9 cellular contexts compared by ENCODE assay signal in genomic region chr1:100131623-100132022, GRCh38. TPM values are rescaled to one million over a fixed set of nuclear protein-coding genes. Genes with fewer than 3 reads are reported as not detected.
DNase-seq lines count a peak whose midpoint lies in the region; ATAC-seq, FAIRE-seq and TF ChIP-seq lines count a peak whose summit lies in the region.
"Had no signal": no experiment of that assay in that cellular context is flagged by ENCODE, and none has a peak within 500 bp of the region (broad histone marks: within the 10 kb centered on the region; RNA-seq: fewer than 3 reads in every experiment).

No MANE protein-coding gene starts in this region.

- peak overlapping the region; percentile 98 for H3K4me3 Mint-ChIP-seq in osteocyte (ENCODE audit: unreplicated experiment)

- H3K4me1 ChIP-seq in H1 (replicated peaks in 1 of 4; ENCODE audit: control insufficient read depth in 3 of 4, insufficient read depth in 4 of 4, low read length in 3 of 4), result peaks cover 0 to 5% (median 0%) of the 10 kb centered on the region in 4 experiments; a peak in 2 of 7 replicates

- H3K79me2 ChIP-seq in H1 (ENCODE audit: control insufficient read depth in 1 of 2, insufficient read depth in 2 of 2, low read length in 2 of 2), result peaks cover 9 to 73% of the 10 kb centered on the region in 2 experiments

- H4K8ac ChIP-seq in H1 (ENCODE audit: extremely low read depth, insufficient read depth, low read length), result no peak overlapping the region

- H3K27me3 Mint-ChIP-seq in osteocyte (ENCODE audit: unreplicated experiment), result no peaks in the 10 kb centered on the region

- H2BK20ac ChIP-seq in H1 (ENCODE audit: low read length), result no peak overlapping the region

- CTCF ChIA-PET in H1 (lab: Charles Lee; ENCODE audit: partially characterized antibody), result no interaction called here

- H3K9me3 ChIP-seq in H1 (ENCODE audit: insufficient read depth in 2 of 2, low read depth in 1 of 2, low read length in 1 of 2), result no peaks in the 10 kb centered on the region
- H3K9me3 ChIP-seq: upper lobe of right lung had no signal

- H2BK120ac ChIP-seq in H1 (replicated peaks; ENCODE audit: low read depth, low read length), result no peak overlapping the region

- TF ChIP-seq POLR2A in NB4 (IDR thresholded peaks at IDR 0.05; ENCODE audit: extremely low read depth, insufficient read length) (no peak), H1 (IDR thresholded peaks at IDR 0.05; ENCODE audit: control extremely low read depth in 1 of 2, low read depth in 2 of 2, low read length in 2 of 2) (no peak)

- no peak overlapping the region for H4K91ac ChIP-seq in H1 (replicated peaks; ENCODE audit: insufficient read length, low read length)

- no peak overlapping the region for H4K5ac ChIP-seq in H1 (ENCODE audit: insufficient read length, low read depth, low read length)

- H3K9ac ChIP-seq in H1 (replicated peaks in 1 of 4; ENCODE audit: extremely low read depth in 1 of 4, low read depth in 3 of 4, low read length in 3 of 4), result peak overlapping the region in 2 of 4 experiments; percentile 61 to 89; a peak in 2 of 7 replicates

- no peaks in the 10 kb centered on the region for H3K23me2 ChIP-seq in H1 (ENCODE audit: low read depth, low read length)

- no peak overlapping the region for H2AFZ ChIP-seq in H1 (ENCODE audit: low read length)

- DNase-seq in GM12865 (ENCODE audit: low read depth) (no peak), NB4 (ENCODE audit: low read depth) (no peak), H1 (ENCODE audit: low read depth in 1 of 2, low spot score in 2 of 2) (no peak), osteocyte (ENCODE audit: extremely low spot score, unreplicated experiment) (no peak), NCI-H1694 (lab: John Stamatoyannopoulos, UW) (no peak)
- DNase-seq: cortex of kidney, upper lobe of right lung had no signal

- peaks cover 2% of the 10 kb centered on the region; the same call in 1 of the 2 replicates for H3K79me1 ChIP-seq in H1 (ENCODE audit: low read depth, low read length)

- ATAC-seq in GM19351 (IDR thresholded peaks at IDR 0.05; ENCODE audit: unreplicated experiment) (no peak), HG03432 (IDR thresholded peaks at IDR 0.05; ENCODE audit: unreplicated experiment) (no peak)

- TF ChIP-seq CTCF in GM12865 (IDR thresholded peaks at IDR 0.05; ENCODE audit: insufficient read depth, low read depth, low read length, missing control alignments) (no peak), NB4 (IDR thresholded peaks at IDR 0.05; ENCODE audit: low read depth, low read length) (no peak), H1 (IDR thresholded peaks at IDR 0.05; ENCODE audit: control extremely low read depth in 1 of 3, insufficient read depth in 1 of 3, low read depth in 1 of 3, low read length in 3 of 3) (no peak), osteocyte (IDR thresholded peaks at IDR 0.05) (no peak)

- no peak overlapping the region for H3K4ac ChIP-seq in H1 (replicated peaks; ENCODE audit: insufficient read length, low read depth, low read length)

- H3K4me2 ChIP-seq in H1 (ENCODE audit: insufficient read depth in 1 of 2, low read depth in 2 of 2, low read length in 2 of 2), result peak overlapping the region; percentile 62 to 67

- no peaks in the 10 kb centered on the region for H3K36me3 Mint-ChIP-seq in osteocyte (ENCODE audit: unreplicated experiment)

- no peaks in the 10 kb centered on the region for H3K36me3 ChIP-seq in H1 (ENCODE audit: control insufficient read depth in 2 of 4, insufficient read depth in 4 of 4, low read length in 3 of 4)
- H3K36me3 ChIP-seq: upper lobe of right lung had no signal

- no peak overlapping the region for H3K14ac ChIP-seq in H1 (ENCODE audit: insufficient read length)

- POLR2A ChIA-PET in H1 (lab: Charles Lee; ENCODE audit: partially characterized antibody), result no interaction called here

- H2BK12ac ChIP-seq in H1 (ENCODE audit: low read depth, low read length), result no peak overlapping the region

- no peak overlapping the region for H3K18ac ChIP-seq in H1 (ENCODE audit: extremely low read depth, low read length)

- 76% methylated on average over 8 of the region's 8 CpGs; no CpG with 5 or more reads in 1 of the 2 experiments for WGBS in H1 (ENCODE audit: extremely low coverage in 1 of 2, insufficient coverage in 1 of 2, insufficient read length in 1 of 2, insufficient replicate concordance in 2 of 2, low coverage in 1 of 2, low lambda C conversion rate in 2 of 2, missing lambda C conversion rate in 1 of 2), 2 experiments

- no peak overlapping the region for H2BK5ac ChIP-seq in H1 (ENCODE audit: low read depth, low read length)

- no peak overlapping the region for H3K56ac ChIP-seq in H1 (replicated peaks; ENCODE audit: insufficient read length, low read depth, low read length)

- peaks cover 0 to 7% of the 10 kb centered on the region in 2 experiments for H4K20me1 ChIP-seq in H1 (replicated peaks in 1 of 2; ENCODE audit: control insufficient read depth in 1 of 2, insufficient read depth in 2 of 2, low read length in 2 of 2)

- H2BK15ac ChIP-seq in H1 (ENCODE audit: low read length), result no peak overlapping the region

- H3K27ac ChIP-seq in H1 (ENCODE audit: low read depth, low read length), result no peak overlapping the region

- no peaks in the 10 kb centered on the region for H3K27me3 ChIP-seq in H1 (replicated peaks in 1 of 4; ENCODE audit: control insufficient read depth in 3 of 4, extremely low read depth in 1 of 4, insufficient read depth in 3 of 4, low read length in 3 of 4)
- H3K27me3 ChIP-seq: upper lobe of right lung had no signal

- no peak overlapping the region for H3K23ac ChIP-seq in H1 (ENCODE audit: insufficient read length)

- H3K4me3 ChIP-seq in GM12865 (ENCODE audit: low read depth, low read length) (peak overlapping the region; percentile 100), NB4 (ENCODE audit: low read depth, low read length) (peak overlapping the region; percentile 96), H1 (ENCODE audit: extremely low read depth in 1 of 4, insufficient read depth in 2 of 4, low read depth in 3 of 4, low read length in 4 of 4) (peak overlapping the region; percentile 79 to 96 (median 96))

- no peak overlapping the region for H2AK5ac ChIP-seq in H1 (ENCODE audit: low read depth, low read length)

- TF ChIP-seq RAD21 in H1 (IDR thresholded peaks at IDR 0.05 in 1 of 2, conservative IDR thresholded peaks at IDR 0.05 in 1 of 2; ENCODE audit: low read depth in 2 of 2, low read length in 2 of 2), result no peak

- no peak for TF ChIP-seq EP300 in H1 (IDR thresholded peaks at IDR 0.05; ENCODE audit: borderline replicate concordance in 1 of 2, low read depth in 2 of 2, low read length in 2 of 2)

- H3K9me3 Mint-ChIP-seq in osteocyte (ENCODE audit: unreplicated experiment), result no peaks in the 10 kb centered on the region

- peaks cover 29% of the 10 kb centered on the region for H3K4me1 Mint-ChIP-seq in osteocyte (ENCODE audit: unreplicated experiment)

- no peak overlapping the region for H3K27ac Mint-ChIP-seq in osteocyte (ENCODE audit: unreplicated experiment)

- FAIRE-seq in H1 (lab: Jason Lieb, UNC), result no peak

TF ChIP-seq in H1, 55 proteins besides CTCF, POLR2A, EP300 and RAD21 (continues in another document):
- TF ChIP-seq SP1 (IDR thresholded peaks at IDR 0.05; ENCODE audit: low read depth, low read length) (no peak), PHF8 (conservative IDR thresholded peaks at IDR 0.05; ENCODE audit: low read depth, low read length) (no peak), FOSL1 (IDR thresholded peaks at IDR 0.05; ENCODE audit: insufficient read depth, low read depth, low read length) (no peak), RBBP5 (IDR thresholded peaks at IDR 0.05; ENCODE audit: borderline replicate concordance, low read depth, low read length) (no peak), KDM1A (IDR thresholded peaks at IDR 0.05; ENCODE audit: borderline replicate concordance, low read length) (no peak)
- TF ChIP-seq, protein P1, sequence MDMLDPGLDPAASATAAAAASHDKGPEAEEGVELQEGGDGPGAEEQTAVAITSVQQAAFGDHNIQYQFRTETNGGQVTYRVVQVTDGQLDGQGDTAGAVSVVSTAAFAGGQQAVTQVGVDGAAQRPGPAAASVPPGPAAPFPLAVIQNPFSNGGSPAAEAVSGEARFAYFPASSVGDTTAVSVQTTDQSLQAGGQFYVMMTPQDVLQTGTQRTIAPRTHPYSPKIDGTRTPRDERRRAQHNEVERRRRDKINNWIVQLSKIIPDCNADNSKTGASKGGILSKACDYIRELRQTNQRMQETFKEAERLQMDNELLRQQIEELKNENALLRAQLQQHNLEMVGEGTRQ (IDR thresholded peaks at IDR 0.05; ENCODE audit: low read length), result no peak

RNA-seq across cellular contexts. Expression of gene SASS6, which starts 1.1 kb away (rescaled TPM):
- 13.1 and 13.8 TPM in 2 replicates for total RNA-seq in H1 (2021; fragmentation: NEBNext Ultra II Directional; extraction: Animal tissue kit (Norgen Biotek cat#: 25700))
- polyA plus RNA-seq in H1 (2011; rRNA removed), result 0.72 and 1.2 TPM in 2 replicates
- 2.4 TPM for polyA plus RNA-seq in H1 (2011; cell fraction: cytosol; rRNA removed)
- 1.2 TPM for polyA plus RNA-seq in H1 (2011; cell fraction: nucleus; rRNA removed)
- 3.7 to 9.3 TPM (median 4.4 TPM) in 4 replicates for polyA plus RNA-seq in H1 (2012, experiment 1 of 2)
- 0.51 TPM for polyA plus RNA-seq in H1 (2012, experiment 2 of 2)
- 10.0 TPM for polyA plus RNA-seq in H1 (2013, experiment 1 of 2)
- 9.6 TPM for polyA plus RNA-seq in H1 (2013, experiment 2 of 2)
- 1.5 and 3.6 TPM in 2 replicates for polyA minus RNA-seq in H1 (2011; rRNA and poly(A)+ RNA removed)
- 3.2 TPM for polyA minus RNA-seq in H1 (2011; cell fraction: cytosol; rRNA and poly(A)+ RNA removed)
- 6.0 TPM for polyA minus RNA-seq in H1 (2011; cell fraction: nucleus; rRNA and poly(A)+ RNA removed)
- 2.8 and 3.2 TPM in 2 replicates for total RNA-seq in osteocyte

RNA-seq across cellular contexts. Expression of gene TRMT13, which starts 1.3 kb away (rescaled TPM):
- total RNA-seq in H1 (2021; fragmentation: NEBNext Ultra II Directional; extraction: Animal tissue kit (Norgen Biotek cat#: 25700)), result 11.9 and 14.8 TPM in 2 replicates
- polyA plus RNA-seq in H1 (2011; rRNA removed), result 1.8 and 3.6 TPM in 2 replicates
- 7.0 TPM for polyA plus RNA-seq in H1 (2011; cell fraction: cytosol; rRNA removed)
- 3.2 TPM for polyA plus RNA-seq in H1 (2011; cell fraction: nucleus; rRNA removed)
- polyA plus RNA-seq in H1 (2012, experiment 1 of 2), result 5.6 to 12.3 TPM (median 6.1 TPM) in 4 replicates
- 0.83 TPM for polyA plus RNA-seq in H1 (2012, experiment 2 of 2)
- polyA plus RNA-seq in H1 (2013, experiment 1 of 2), result 13.3 TPM
- 9.9 TPM for polyA plus RNA-seq in H1 (2013, experiment 2 of 2)
- 2.3 and 5.6 TPM in 2 replicates for polyA minus RNA-seq in H1 (2011; rRNA and poly(A)+ RNA removed)
- polyA minus RNA-seq in H1 (2011; cell fraction: cytosol; rRNA and poly(A)+ RNA removed), result 5.4 TPM
- polyA minus RNA-seq in H1 (2011; cell fraction: nucleus; rRNA and poly(A)+ RNA removed), result 10.4 TPM
- 9.9 and 10.7 TPM in 2 replicates for total RNA-seq in osteocyte

RNA-seq across cellular contexts. Expression of gene LRRC39, which starts 46.4 kb away (rescaled TPM):
- 0.38 and 0.39 TPM in 2 replicates for total RNA-seq in H1 (2021; fragmentation: NEBNext Ultra II Directional; extraction: Animal tissue kit (Norgen Biotek cat#: 25700))
- polyA plus RNA-seq in H1 (2011; rRNA removed), result 0.09 and 0.33 TPM in 2 replicates
- 0.32 TPM for polyA plus RNA-seq in H1 (2011; cell fraction: cytosol; rRNA removed)
- 0.43 TPM for polyA plus RNA-seq in H1 (2011; cell fraction: nucleus; rRNA removed)
- 0.17 to 0.61 TPM (median 0.33 TPM) in 4 replicates for polyA plus RNA-seq in H1 (2012, experiment 1 of 2)
- polyA plus RNA-seq in H1 (2012, experiment 2 of 2), result not detected
- 0.65 TPM for polyA plus RNA-seq in H1 (2013, experiment 1 of 2)
- polyA plus RNA-seq in H1 (2013, experiment 2 of 2), result 0.42 TPM
- 0.16 and 0.54 TPM in 2 replicates for polyA minus RNA-seq in H1 (2011; rRNA and poly(A)+ RNA removed)
- not detected for polyA minus RNA-seq in H1 (2011; cell fraction: cytosol; rRNA and poly(A)+ RNA removed)
- polyA minus RNA-seq in H1 (2011; cell fraction: nucleus; rRNA and poly(A)+ RNA removed), result not detected
- total RNA-seq in osteocyte, result 0.60 and 0.73 TPM in 2 replicates
